Comparison of ENCODE assay signal across 1 cellular context in genomic region chrX:67094061-67094460, GRCh38.
TF ChIP-seq lines count a peak whose summit lies in the region.

No MANE protein-coding gene starts in this region.

TF ChIP-seq in GM23338, 12 proteins besides CTCF, POLR2A, EP300 and RAD21 (continued from another document):
- peak; percentile 79 for TF ChIP-seq ZNF462 (CRISPR knock-in tag; IDR thresholded peaks at IDR 0.05)
- no peak for TF ChIP-seq JUNB (IDR thresholded peaks at IDR 0.05; ENCODE audit: unreplicated experiment)
- no peak for TF ChIP-seq EZH2phosphoT487 (IDR thresholded peaks at IDR 0.05; ENCODE audit: unreplicated experiment)
